Comparison of ENCODE assay signal across 9 cellular contexts in the genomic region with DNA sequence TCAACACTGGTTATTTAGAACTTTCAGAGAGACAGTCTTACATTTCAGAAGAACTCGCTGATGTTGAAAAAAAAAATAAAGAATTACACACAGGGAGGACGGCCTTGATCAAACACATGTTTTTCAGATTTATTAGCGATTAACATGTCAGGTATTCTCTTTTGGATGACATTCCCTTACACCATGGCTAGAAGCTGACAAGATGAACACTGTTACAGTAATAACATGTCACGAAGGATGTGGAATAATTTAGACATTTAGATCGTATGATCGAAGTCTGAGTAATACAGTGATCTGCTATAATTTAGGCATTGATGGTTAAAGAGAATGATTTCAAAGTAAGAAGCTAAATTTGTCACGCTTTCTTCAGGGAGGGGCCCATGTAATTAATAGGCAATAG. TPM values are rescaled to one million over a fixed set of nuclear protein-coding genes. Genes with fewer than 3 reads are reported as not detected.
"Had no signal": no experiment of that assay in that cellular context is flagged by ENCODE, and none has a peak within 500 bp of the region (broad histone marks: within the 10 kb centered on the region; RNA-seq: fewer than 3 reads in every experiment).

No MANE protein-coding gene starts in this region.

- H3K27ac ChIP-seq: HL-60, KMS-11 had no signal

- DNase-seq: IMR-90, KBM-7, KG1 had no signal

- H3K4me2 ChIP-seq: KMS-11 had no signal

- FAIRE-seq: HepG2, K562 had no signal

- H3K4me3 ChIP-seq: K562 had no signal

- ATAC-seq: HepG2, K562 had no signal

- H3K9ac ChIP-seq: KMS-11 had no signal

RNA-seq across cellular contexts. Expression of a gene that starts 24.6 kb away (rescaled TPM):
- total RNA-seq: HT-29 had no signal
- polyA plus RNA-seq: HepG2, IgD-negative memory B cell had no signal
